13 cellular contexts compared by ENCODE assay signal in the genomic region with DNA sequence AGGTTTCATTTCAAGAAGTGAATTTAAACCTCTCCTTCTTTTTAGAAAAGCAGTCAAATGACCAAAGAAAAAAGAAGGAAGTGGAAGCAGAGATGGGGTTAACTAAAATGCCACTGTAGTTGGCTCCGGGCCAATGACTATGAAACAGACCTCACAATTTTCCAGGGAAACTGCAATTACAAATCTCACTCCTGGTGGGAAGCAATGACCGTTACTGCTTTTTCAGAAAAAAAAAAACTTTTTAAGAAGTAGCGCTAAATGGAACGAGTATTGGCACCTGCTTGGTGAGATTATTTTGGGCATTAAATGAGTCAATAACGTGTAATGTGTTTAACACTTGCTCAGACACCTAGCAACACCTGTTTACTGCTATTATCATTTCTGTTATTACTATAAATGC. TPM values are rescaled to one million over a fixed set of nuclear protein-coding genes. Genes with fewer than 3 reads are reported as not detected.
DNase-seq lines count a peak whose midpoint lies in the region; ATAC-seq, FAIRE-seq and TF ChIP-seq lines count a peak whose summit lies in the region.
"Had no signal": no experiment of that assay in that cellular context is flagged by ENCODE, and none has a peak within 500 bp of the region (broad histone marks: within the 10 kb centered on the region; RNA-seq: fewer than 3 reads in every experiment).

No MANE protein-coding gene starts in this region.

- peak overlapping the region; percentile 89 for H3K4me2 ChIP-seq in astrocyte (ENCODE audit: low read length)

- DNase-seq in KG1 (lab: John Stamatoyannopoulos, UW) = peak; percentile 47
- no peak for DNase-seq in astrocyte (ENCODE audit: low read depth)
- DNase-seq in sciatic nerve (ENCODE audit: low spot score) = peak; percentile 75
- no peak for DNase-seq in H4 (ENCODE audit: low spot score)
- no peak for DNase-seq in COLO829 (ENCODE audit: low spot score)
- no peak for DNase-seq in GOT3 (lab: John Stamatoyannopoulos, UW)
- no peak for DNase-seq in stimulated activated CD4-positive, alpha-beta T cell treated with anti-CD3 and anti-CD28 coated beads, Interleukin-2, amount 100 ng/mL, for 48 hours
- DNase-seq: activated CD8-positive, alpha-beta memory T cell treated with anti-CD3 and anti-CD28 coated beads, Interleukin-2, amount 50 U/mL, for 4 hours; NCI-H1436 treated with DMSO at 0.1 percent for 48 hours; stimulated activated CD4-positive, alpha-beta T cell treated with anti-CD3 and anti-CD28 coated beads, Interleukin-4, amount 100 ng/mL, for 1 hour had no signal

- H3K36me3 ChIP-seq in astrocyte (ENCODE audit: insufficient read depth, low read length) = no peaks in the 10 kb centered on the region

- H3K36me3 Mint-ChIP-seq in astrocyte (ENCODE audit: low read depth, unreplicated experiment) = no peaks in the 10 kb centered on the region

- peak overlapping the region; percentile 72 for H3K9ac ChIP-seq in astrocyte (ENCODE audit: low read length)

- no peaks in the 10 kb centered on the region for H4K20me1 ChIP-seq in astrocyte (ENCODE audit: insufficient read depth, low read length)

- no peaks in the 10 kb centered on the region for H3K9me3 Mint-ChIP-seq in astrocyte (ENCODE audit: unreplicated experiment)

- no peak overlapping the region for H2AFZ ChIP-seq in astrocyte (ENCODE audit: low read depth, low read length)

- no peak overlapping the region for H3K27ac Mint-ChIP-seq in astrocyte (ENCODE audit: unreplicated experiment)

- peak overlapping the region; percentile 54 for H3K4me3 ChIP-seq in astrocyte (ENCODE audit: insufficient read depth, low read depth, low read length)

- H3K4me3 Mint-ChIP-seq in astrocyte (ENCODE audit: unreplicated experiment) = no peak overlapping the region

- H3K4me1 ChIP-seq in astrocyte (ENCODE audit: insufficient read depth, low read length) = peaks cover 27% of the 10 kb centered on the region

- no peak for TF ChIP-seq CTCF in astrocyte (IDR thresholded peaks at IDR 0.05; ENCODE audit: insufficient read depth, low read depth, low read length)

- H3K4me1 Mint-ChIP-seq in astrocyte (ENCODE audit: low read depth, unreplicated experiment) = peaks cover 2% of the 10 kb centered on the region

- ATAC-seq in GM18517 (IDR thresholded peaks at IDR 0.05; ENCODE audit: unreplicated experiment) = peak; percentile 42
- no peak for ATAC-seq in sciatic nerve

- intact Hi-C loops in sciatic nerve (cut with DNase I) = no loop called here

- peaks cover 17% of the 10 kb centered on the region for H3K27me3 ChIP-seq in astrocyte (ENCODE audit: insufficient read depth, low read length)

- no peaks in the 10 kb centered on the region for H3K79me2 ChIP-seq in astrocyte (ENCODE audit: insufficient read depth, low read length)

- no peak overlapping the region for H3K27ac ChIP-seq in astrocyte (ENCODE audit: low read depth, low read length)

- peaks cover 42% of the 10 kb centered on the region for H3K27me3 Mint-ChIP-seq in astrocyte (ENCODE audit: low read depth, unreplicated experiment)

- H3K9me3 ChIP-seq in astrocyte (ENCODE audit: insufficient read depth, low read depth, low read length) = no peaks in the 10 kb centered on the region

- FAIRE-seq in astrocyte (lab: Jason Lieb, UNC) = no peak
- FAIRE-seq: G401.6 had no signal

RNA-seq across cellular contexts. Expression of gene SFRP4, which starts 1.2 kb away (rescaled TPM):
- 0.19 and 0.39 TPM in 2 replicates for total RNA-seq in astrocyte
- 261 TPM for total RNA-seq in sciatic nerve
- 8.3 and 10.3 TPM in 2 replicates for total RNA-seq in H4 (2014; rRNA removed; shearing (Covaris generic))
- total RNA-seq: SK-MEL-5 had no signal

RNA-seq across cellular contexts. Expression of gene EPDR1, which starts 5.0 kb away (rescaled TPM):
- 20.6 and 23.6 TPM in 2 replicates for total RNA-seq in astrocyte
- 46.9 TPM for total RNA-seq in sciatic nerve
- 224 and 226 TPM in 2 replicates for total RNA-seq in H4 (2014; rRNA removed; shearing (Covaris generic))

Comparison
In these comparisons a context has a peak if more than half of its experiments do, and no peak if none do; other contexts are left out.
1. DNase-seq: peak in KG1 (single experiment) and sciatic nerve (single experiment); none in astrocyte (single experiment), H4 (single experiment), COLO829 (single experiment), GOT3 (single experiment) and stimulated activated CD4-positive, alpha-beta T cell treated with anti-CD3 and anti-CD28 coated beads, Interleukin-2, amount 100 ng/mL, for 48 hours (0 of 2).
2. RNA of gene SFRP4, which starts 1.2 kb away (total RNA-seq): 261 TPM in sciatic nerve (single experiment); 8.3 to 10.3 TPM in H4 and 0.19 to 0.39 TPM in astrocyte; every median in the first group is over 10 times any median in the second.